ENCODE assay signal across 6 cellular contexts in genomic region chr1:46248122-46248920, GRCh38. TPM values are rescaled to one million over a fixed set of nuclear protein-coding genes. Genes with fewer than 3 reads are reported as not detected.
DNase-seq lines count a peak whose midpoint lies in the region; ATAC-seq and TF ChIP-seq lines count a peak whose summit lies in the region.

No MANE protein-coding gene starts in this region.

- intact Hi-C loops in left ventricle myocardium inferior (cut with micrococcal nuclease): no loop called here

- H3K4me3 ChIP-seq in BLaER1 (peak overlapping the region; percentile 80), SK-N-MC (peak overlapping the region; percentile 95), left ventricle myocardium inferior (peak overlapping the region; percentile 77), stomach smooth muscle (ENCODE audit: low read length in 2 of 2) (peak overlapping the region; percentile 76 to 79)

- H3K27ac ChIP-seq in BLaER1 (peak overlapping the region; percentile 84), SK-N-MC (no peak overlapping the region), left ventricle myocardium inferior (replicated peaks) (no peak overlapping the region), stomach smooth muscle (ENCODE audit: low read length) (no peak overlapping the region)

- H3K9ac ChIP-seq in BLaER1 (peak overlapping the region; percentile 83), SK-N-MC (ENCODE audit: insufficient read length) (peak overlapping the region; percentile 79), stomach smooth muscle (ENCODE audit: low read length in 2 of 2) (no peak overlapping the region)

- TF ChIP-seq CTCF in left ventricle myocardium inferior (IDR thresholded peaks at IDR 0.05; ENCODE audit: borderline replicate concordance): no peak

- ATAC-seq in GM18870 (IDR thresholded peaks at IDR 0.05; ENCODE audit: unreplicated experiment): no peak

- peak overlapping the region; percentile 91 for H3K4me2 ChIP-seq in BLaER1

- peaks cover 8% of the 10 kb centered on the region; the same call in 1 of the 2 replicates for H4K20me1 ChIP-seq in BLaER1

- peaks cover 27% of the 10 kb centered on the region for H3K4me1 ChIP-seq in BLaER1
- peaks cover 23% of the 10 kb centered on the region for H3K4me1 ChIP-seq in left ventricle myocardium inferior
- H3K4me1 ChIP-seq in stomach smooth muscle (ENCODE audit: control insufficient read depth, insufficient read depth, low read length): peaks cover 8% of the 10 kb centered on the region

- peak; percentile 22 for DNase-seq in HPDE6-E6E7 (ENCODE audit: extremely low spot score)
- DNase-seq in SK-N-MC (ENCODE audit: low read depth, low spot score): no peak
- no peak for DNase-seq in left ventricle myocardium inferior

- H3K9me3 ChIP-seq in BLaER1 (no peaks in the 10 kb centered on the region), SK-N-MC (ENCODE audit: low read depth, low read length) (no peaks in the 10 kb centered on the region), left ventricle myocardium inferior (replicated peaks) (no peaks in the 10 kb centered on the region), stomach smooth muscle (ENCODE audit: control insufficient read depth in 2 of 2, low read length in 2 of 2) (no peaks in the 10 kb centered on the region)

- H3K27me3 ChIP-seq in BLaER1 (no peaks in the 10 kb centered on the region), left ventricle myocardium inferior (ENCODE audit: low read depth) (no peaks in the 10 kb centered on the region), stomach smooth muscle (ENCODE audit: control insufficient read depth in 1 of 2, insufficient read depth in 2 of 2, low read length in 2 of 2) (no peaks in the 10 kb centered on the region)

- peaks cover 47% of the 10 kb centered on the region for H3K36me3 ChIP-seq in BLaER1
- peaks cover 34% of the 10 kb centered on the region for H3K36me3 ChIP-seq in SK-N-MC (ENCODE audit: insufficient read depth, low read length)
- H3K36me3 ChIP-seq in left ventricle myocardium inferior: no peaks in the 10 kb centered on the region
- H3K36me3 ChIP-seq in stomach smooth muscle (ENCODE audit: control insufficient read depth in 2 of 2, insufficient read depth in 2 of 2, low read length in 2 of 2): no peaks in the 10 kb centered on the region

RNA-seq across cellular contexts. Expression of gene RAD54L, which starts 0.8 kb away (rescaled TPM):
- total RNA-seq in left ventricle myocardium inferior: 0.71 TPM

RNA-seq across cellular contexts. Expression of gene LURAP1, which starts 45.2 kb away (rescaled TPM):
- total RNA-seq in left ventricle myocardium inferior: 11.6 TPM

RNA-seq across cellular contexts. Expression of gene POMGNT1, which starts 50.1 kb away (rescaled TPM):
- total RNA-seq in left ventricle myocardium inferior: 142 TPM

RNA-seq across cellular contexts. Expression of gene LRRC41, which starts 55.1 kb away (rescaled TPM):
- total RNA-seq in left ventricle myocardium inferior: 38.8 TPM

RNA-seq across cellular contexts. Expression of gene UQCRH, which starts 55.2 kb away (rescaled TPM):
- total RNA-seq in left ventricle myocardium inferior: 1,085 TPM

Comparison
In these comparisons a context has a peak if more than half of its experiments do, and no peak if none do; other contexts are left out.
1. H3K9ac ChIP-seq: peak in BLaER1 (single experiment) and SK-N-MC (single experiment); none in stomach smooth muscle (0 of 2).
2. Peak in every context shown above with its lines, with median percentiles within 50 percentile points of each other: H3K4me3 ChIP-seq.